Comparison of ENCODE assay signal across 14 cellular contexts in genomic region chr10:112677689-112678088, GRCh38.
"Had no signal": no experiment of that assay in that cellular context is flagged by ENCODE, and none has a peak within 500 bp of the region (broad histone marks: within the 10 kb centered on the region; RNA-seq: fewer than 3 reads in every experiment).

No MANE protein-coding gene starts in this region.

- H3K36me3 ChIP-seq: lower lobe of right lung, vagina had no signal

- H3K4me3 Mint-ChIP-seq: activated B cell treated with CpG ODN at 0.5 μM for 24 hours; activated CD4-positive, alpha-beta T cell treated with anti-CD3 and anti-CD28 coated beads, Interleukin-2, amount 10 ng/mL, durations not matched to agents 24 days and 14 days; activated naive CD4-positive, alpha-beta T cell treated with anti-CD3 and anti-CD28 coated beads, Interleukin-2, amount 50 U/mL, for 24 hours; activated T-helper 17 cell treated with anti-CD3 and anti-CD28 coated beads, Interleukin-2, amount 50 U/mL, for 72 hours; brain; naive thymus-derived CD4-positive, alpha-beta T cell; stimulated activated effector memory CD8-positive, alpha-beta T cell treated with anti-CD3 and anti-CD28 coated beads, Interleukin-12 subunit alpha, Interleukin-12 subunit beta, amount 100 ng/mL, for 72 hours had no signal

- H3K4me1 Mint-ChIP-seq: activated B cell treated with CpG ODN at 0.5 μM for 24 hours; activated CD4-positive, alpha-beta T cell treated with anti-CD3 and anti-CD28 coated beads, Interleukin-2, amount 10 ng/mL, durations not matched to agents 24 days and 14 days; activated naive CD4-positive, alpha-beta T cell treated with anti-CD3 and anti-CD28 coated beads, Interleukin-2, amount 50 U/mL, for 24 hours; activated T-helper 17 cell treated with anti-CD3 and anti-CD28 coated beads, Interleukin-2, amount 50 U/mL, for 72 hours; naive thymus-derived CD4-positive, alpha-beta T cell; stimulated activated effector memory CD8-positive, alpha-beta T cell treated with anti-CD3 and anti-CD28 coated beads, Interleukin-12 subunit alpha, Interleukin-12 subunit beta, amount 100 ng/mL, for 72 hours had no signal

- H3K4me3 ChIP-seq: lower lobe of right lung, skin epidermis, tibial artery, vagina had no signal

- H3K4me1 ChIP-seq: lower lobe of right lung, tibial artery, vagina had no signal

- H3K36me3 Mint-ChIP-seq: brain; stimulated activated effector memory CD8-positive, alpha-beta T cell treated with anti-CD3 and anti-CD28 coated beads, Interleukin-12 subunit alpha, Interleukin-12 subunit beta, amount 100 ng/mL, for 72 hours had no signal

- H3K9me3 ChIP-seq: lower lobe of right lung, tibial artery, vagina had no signal

- H3K27me3 ChIP-seq: dorsolateral prefrontal cortex, tibial artery, vagina had no signal

- ATAC-seq: activated T-helper 17 cell treated with anti-CD3 and anti-CD28 coated beads, Interleukin-2, amount 50 U/mL, for 72 hours; esophagus mucosa; lower lobe of right lung; naive thymus-derived CD4-positive, alpha-beta T cell; stimulated activated effector memory CD8-positive, alpha-beta T cell treated with anti-CD3 and anti-CD28 coated beads, Interleukin-12 subunit alpha, Interleukin-12 subunit beta, amount 100 ng/mL, for 72 hours had no signal

- H3K27ac ChIP-seq: lower lobe of right lung, skin epidermis, tibial artery, vagina had no signal

- H3K27ac Mint-ChIP-seq: activated B cell treated with CpG ODN at 0.5 μM for 24 hours; activated CD4-positive, alpha-beta T cell treated with anti-CD3 and anti-CD28 coated beads, Interleukin-2, amount 10 ng/mL, durations not matched to agents 24 days and 14 days; activated naive CD4-positive, alpha-beta T cell treated with anti-CD3 and anti-CD28 coated beads, Interleukin-2, amount 50 U/mL, for 24 hours; activated T-helper 17 cell treated with anti-CD3 and anti-CD28 coated beads, Interleukin-2, amount 50 U/mL, for 72 hours; brain; naive thymus-derived CD4-positive, alpha-beta T cell; stimulated activated effector memory CD8-positive, alpha-beta T cell treated with anti-CD3 and anti-CD28 coated beads, Interleukin-12 subunit alpha, Interleukin-12 subunit beta, amount 100 ng/mL, for 72 hours had no signal

- H3K9me3 Mint-ChIP-seq: activated B cell treated with CpG ODN at 0.5 μM for 24 hours; activated CD4-positive, alpha-beta T cell treated with anti-CD3 and anti-CD28 coated beads, Interleukin-2, amount 10 ng/mL, durations not matched to agents 24 days and 14 days; activated naive CD4-positive, alpha-beta T cell treated with anti-CD3 and anti-CD28 coated beads, Interleukin-2, amount 50 U/mL, for 24 hours; activated T-helper 17 cell treated with anti-CD3 and anti-CD28 coated beads, Interleukin-2, amount 50 U/mL, for 72 hours; brain; naive thymus-derived CD4-positive, alpha-beta T cell; stimulated activated effector memory CD8-positive, alpha-beta T cell treated with anti-CD3 and anti-CD28 coated beads, Interleukin-12 subunit alpha, Interleukin-12 subunit beta, amount 100 ng/mL, for 72 hours had no signal

- DNase-seq: activated B cell treated with CpG ODN at 0.5 μM for 24 hours; activated CD4-positive, alpha-beta T cell treated with anti-CD3 and anti-CD28 coated beads, Interleukin-2, amount 10 ng/mL, durations not matched to agents 24 days and 14 days; dorsolateral prefrontal cortex; lower lobe of right lung; naive thymus-derived CD4-positive, alpha-beta T cell; retina; tibial artery had no signal

- H3K27me3 Mint-ChIP-seq: activated B cell treated with CpG ODN at 0.5 μM for 24 hours; activated CD4-positive, alpha-beta T cell treated with anti-CD3 and anti-CD28 coated beads, Interleukin-2, amount 10 ng/mL, durations not matched to agents 24 days and 14 days; activated naive CD4-positive, alpha-beta T cell treated with anti-CD3 and anti-CD28 coated beads, Interleukin-2, amount 50 U/mL, for 24 hours; activated T-helper 17 cell treated with anti-CD3 and anti-CD28 coated beads, Interleukin-2, amount 50 U/mL, for 72 hours; brain; naive thymus-derived CD4-positive, alpha-beta T cell had no signal
